ENCODE assay signal across 10 cellular contexts in genomic region chr4:95129708-95130343, GRCh38.
A peak's percentile ranks its signal among the peaks of the same experiment; 100 is the strongest.
DNase-seq lines count a peak whose midpoint lies in the region; ATAC-seq and TF ChIP-seq lines count a peak whose summit lies in the region.
"Had no signal": no experiment of that assay in that cellular context is flagged by ENCODE, and none has a peak within 500 bp of the region (broad histone marks: within the 10 kb centered on the region; RNA-seq: fewer than 3 reads in every experiment).

No MANE protein-coding gene starts in this region.

- peaks cover 12% of the 10 kb centered on the region for H3K4me1 Mint-ChIP-seq in mesothelial cell of epicardium
- peaks cover 4% of the 10 kb centered on the region for H3K4me1 Mint-ChIP-seq in T-helper 2 cell treated with Interferon-gamma antibody and Interleukin-4, amounts not matched to agents 5 μg/mL and 100 μg/mL, for 36 hours (ENCODE audit: low read depth)

- no peak for ATAC-seq in HG03139 (IDR thresholded peaks at IDR 0.05; ENCODE audit: unreplicated experiment)

- no peak overlapping the region for H3K4me3 Mint-ChIP-seq in mesothelial cell of epicardium
- H3K4me3 Mint-ChIP-seq in T-helper 2 cell treated with Interferon-gamma antibody and Interleukin-4, amounts not matched to agents 5 μg/mL and 100 μg/mL, for 36 hours, result no peak overlapping the region

- H3K36me3 Mint-ChIP-seq in mesothelial cell of epicardium, result no peaks in the 10 kb centered on the region
- no peaks in the 10 kb centered on the region for H3K36me3 Mint-ChIP-seq in T-helper 2 cell treated with Interferon-gamma antibody and Interleukin-4, amounts not matched to agents 5 μg/mL and 100 μg/mL, for 36 hours (ENCODE audit: low read depth)

- TF ChIP-seq CTCF in cardiac fibroblast (IDR thresholded peaks at IDR 0.05; ENCODE audit: low read depth, low read length), result no peak
- TF ChIP-seq CTCF in mesothelial cell of epicardium (IDR thresholded peaks at IDR 0.05; ENCODE audit: unreplicated experiment), result no peak

- H3K4me3 ChIP-seq in cardiac fibroblast (replicated peaks in 1 of 2; ENCODE audit: low read depth in 2 of 2, low read length in 2 of 2), result peak overlapping the region in 1 of 2 donors; percentile 37
- H3K4me3 ChIP-seq: skin epidermis had no signal

- DNase-seq in Ammon's horn (ENCODE audit: low spot score) (peak; percentile 23), LHCN-M2 (ENCODE audit: low read depth) (peak; percentile 99), cardiac fibroblast (ENCODE audit: low read depth in 2 of 2) (peak; percentile 99 to 100), mesothelial cell of epicardium (ENCODE audit: low spot score in 2 of 2, unreplicated experiment in 2 of 2) (no peak), KG1 (lab: John Stamatoyannopoulos, UW) (no peak), DMS79 treated with DMSO at 0.1 percent for 48 hours (lab: John Stamatoyannopoulos, UW) (no peak)
- no peak for DNase-seq in T-helper 2 cell treated with Interferon-gamma antibody and Interleukin-4, amounts not matched to agents 5 μg/mL and 100 μg/mL, for 36 hours (ENCODE audit: low spot score)
- DNase-seq: NCI-H2107 had no signal

- no peaks in the 10 kb centered on the region for H3K27me3 Mint-ChIP-seq in mesothelial cell of epicardium (ENCODE audit: low read depth)
- H3K27me3 Mint-ChIP-seq in T-helper 2 cell treated with Interferon-gamma antibody and Interleukin-4, amounts not matched to agents 5 μg/mL and 100 μg/mL, for 36 hours (ENCODE audit: low read depth), result peaks cover 19% of the 10 kb centered on the region

- H3K27ac Mint-ChIP-seq in mesothelial cell of epicardium, result peak overlapping the region; percentile 60
- H3K27ac Mint-ChIP-seq in T-helper 2 cell treated with Interferon-gamma antibody and Interleukin-4, amounts not matched to agents 5 μg/mL and 100 μg/mL, for 36 hours, result no peak overlapping the region

- H3K9me3 Mint-ChIP-seq in mesothelial cell of epicardium, result no peaks in the 10 kb centered on the region
- no peaks in the 10 kb centered on the region for H3K9me3 Mint-ChIP-seq in T-helper 2 cell treated with Interferon-gamma antibody and Interleukin-4, amounts not matched to agents 5 μg/mL and 100 μg/mL, for 36 hours

Comparison
In these comparisons a context has a peak if more than half of its experiments do, and no peak if none do; other contexts are left out.
1. DNase-seq: peak in Ammon's horn (single experiment), LHCN-M2 (single experiment) and cardiac fibroblast (2 of 2); none in mesothelial cell of epicardium (0 of 2), KG1 (single experiment), DMS79 treated with DMSO at 0.1 percent for 48 hours (single experiment) and T-helper 2 cell treated with Interferon-gamma antibody and Interleukin-4, amounts not matched to agents 5 μg/mL and 100 μg/mL, for 36 hours (single experiment).